ENCODE assay signal across 11 cellular contexts in the genomic region with DNA sequence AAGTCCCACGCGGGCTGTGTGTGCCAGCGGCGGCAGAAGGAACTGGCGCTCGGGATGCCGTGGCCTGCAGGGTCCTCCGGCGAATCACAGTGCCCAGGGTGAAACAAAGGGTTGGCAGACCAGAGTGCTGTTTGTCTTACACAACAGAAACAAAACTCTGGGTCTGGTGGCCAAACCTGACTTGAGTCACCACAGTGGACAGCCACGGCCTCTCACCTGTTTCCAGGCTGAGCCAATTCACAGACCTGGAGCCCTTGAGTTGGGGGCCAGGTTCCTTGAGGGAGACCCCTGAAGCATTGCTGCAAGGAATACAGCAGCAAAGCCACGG. TPM values are rescaled to one million over a fixed set of nuclear protein-coding genes. Genes with fewer than 3 reads are reported as not detected.
A peak's percentile ranks its signal among the peaks of the same experiment; 100 is the strongest.
DNase-seq lines count a peak whose midpoint lies in the region; TF ChIP-seq lines count a peak whose summit lies in the region.
"Had no signal": no experiment of that assay in that cellular context is flagged by ENCODE, and none has a peak within 500 bp of the region (broad histone marks: within the 10 kb centered on the region; RNA-seq: fewer than 3 reads in every experiment).

No MANE protein-coding gene starts in this region.

- POLR2A ChIA-PET in activated CD4-positive, alpha-beta memory T cell treated with anti-CD3 and anti-CD28 coated beads, Interleukin-2, amount 10 ng/mL, durations not matched to agents 7 days and 5 days (lab: Charles Lee) = no interaction called here
- POLR2A ChIA-PET in activated CD4-positive, alpha-beta memory T cell treated with anti-CD3 and anti-CD28 coated beads for 36 hours (lab: Charles Lee) = no interaction called here
- POLR2A ChIA-PET in HEK293T (lab: Yijun Ruan, JAX) = interaction anchor here (1.0 kb wide), 1 partner anchor 46 kb away, joined by 3 read pairs; the partner anchor contains the start of gene BAIAP2

- H3K9ac ChIP-seq in mammary epithelial cell (ENCODE audit: insufficient read depth, low read length) = no peak overlapping the region

- H4K20me1 ChIP-seq in mammary epithelial cell (ENCODE audit: insufficient read depth, low read length) (no peaks in the 10 kb centered on the region), osteoblast (ENCODE audit: insufficient read depth, low read length) (peaks cover 4% of the 10 kb centered on the region)

- H3K4me1 ChIP-seq in mammary epithelial cell (ENCODE audit: insufficient read depth, low read length) = peaks cover 26% of the 10 kb centered on the region
- H3K4me1 ChIP-seq in osteoblast (ENCODE audit: insufficient read depth, low read length) = peaks cover 24% of the 10 kb centered on the region
- peaks cover 31 to 72% (median 69%) of the 10 kb centered on the region in 4 donors for H3K4me1 ChIP-seq in esophagus muscularis mucosa

- H3K36me3 ChIP-seq in mammary epithelial cell (ENCODE audit: insufficient read depth, low read length) (no peaks in the 10 kb centered on the region), osteoblast (ENCODE audit: insufficient read depth, low read length) (no peaks in the 10 kb centered on the region), esophagus muscularis mucosa (peaks cover 0 to 10% (median 5%) of the 10 kb centered on the region in 4 donors)
- H3K36me3 ChIP-seq: adrenal gland had no signal

- H3K4me1 Mint-ChIP-seq in activated CD4-positive, alpha-beta memory T cell treated with anti-CD3 and anti-CD28 coated beads, Interleukin-2, amount 10 ng/mL, durations not matched to agents 7 days and 5 days = peaks cover 26% of the 10 kb centered on the region
- peaks cover 20% of the 10 kb centered on the region for H3K4me1 Mint-ChIP-seq in activated CD4-positive, alpha-beta memory T cell treated with anti-CD3 and anti-CD28 coated beads for 36 hours (ENCODE audit: low read depth)

- CTCF ChIA-PET in activated CD4-positive, alpha-beta memory T cell treated with anti-CD3 and anti-CD28 coated beads, Interleukin-2, amount 10 ng/mL, durations not matched to agents 7 days and 5 days (lab: Charles Lee) = interaction anchor here (0.9 to 2.4 kb wide), 5 partner anchors 28 to 426 kb away, joined by 3 to 15 read pairs (median 4); no protein-coding TSS in a partner anchor
- CTCF ChIA-PET in activated CD4-positive, alpha-beta memory T cell treated with anti-CD3 and anti-CD28 coated beads for 36 hours (lab: Charles Lee) = interaction anchor here (0.7 to 1.9 kb wide), 5 partner anchors 29 to 562 kb away, joined by 3 to 9 read pairs (median 6); no protein-coding TSS in a partner anchor
- CTCF ChIA-PET in mammary epithelial cell (lab: Charles Lee; ENCODE audit: low non-redundant PET) (no interaction called here), HEK293T (lab: Yijun Ruan, JAX) (interaction anchor here (1.0 to 1.2 kb wide), 2 partner anchors 34 to 96 kb away, joined by 3 read pairs; no protein-coding TSS in a partner anchor)

- peaks cover 4% of the 10 kb centered on the region for H3K36me3 Mint-ChIP-seq in activated CD4-positive, alpha-beta memory T cell treated with anti-CD3 and anti-CD28 coated beads, Interleukin-2, amount 10 ng/mL, durations not matched to agents 7 days and 5 days (ENCODE audit: low read depth)
- H3K36me3 Mint-ChIP-seq in activated CD4-positive, alpha-beta memory T cell treated with anti-CD3 and anti-CD28 coated beads for 36 hours = no peaks in the 10 kb centered on the region

- H3K4me3 ChIP-seq in mammary epithelial cell (replicated peaks in 1 of 3; ENCODE audit: insufficient read depth in 1 of 3, low read depth in 2 of 3, low read length in 3 of 3) (no peak overlapping the region), osteoblast (ENCODE audit: insufficient read depth, low read length) (no peak overlapping the region), esophagus muscularis mucosa (peak overlapping the region in 1 of 4 donors; percentile 29)

- in situ Hi-C loops in mammary epithelial cell (cut with MboI; ENCODE audit: low sequenced_read_pairs in 2 of 2) = loop anchor here in 1 of 2 donors (25.0 kb wide), 1 partner anchor 577 kb away; the partner anchor contains the start of gene ENDOV

- H3K27me3 Mint-ChIP-seq in activated CD4-positive, alpha-beta memory T cell treated with anti-CD3 and anti-CD28 coated beads, Interleukin-2, amount 10 ng/mL, durations not matched to agents 7 days and 5 days = peaks cover 5% of the 10 kb centered on the region
- no peaks in the 10 kb centered on the region for H3K27me3 Mint-ChIP-seq in activated CD4-positive, alpha-beta memory T cell treated with anti-CD3 and anti-CD28 coated beads for 36 hours

- H3K4me3 Mint-ChIP-seq in activated CD4-positive, alpha-beta memory T cell treated with anti-CD3 and anti-CD28 coated beads, Interleukin-2, amount 10 ng/mL, durations not matched to agents 7 days and 5 days = peak overlapping the region; percentile 72
- H3K4me3 Mint-ChIP-seq in activated CD4-positive, alpha-beta memory T cell treated with anti-CD3 and anti-CD28 coated beads for 36 hours = no peak overlapping the region

- H2AFZ ChIP-seq in mammary epithelial cell (ENCODE audit: low read depth, low read length) = peak overlapping the region; percentile 83
- H2AFZ ChIP-seq in osteoblast (ENCODE audit: low read length) = no peak overlapping the region

- H3K9me3 Mint-ChIP-seq in activated CD4-positive, alpha-beta memory T cell treated with anti-CD3 and anti-CD28 coated beads, Interleukin-2, amount 10 ng/mL, durations not matched to agents 7 days and 5 days = no peaks in the 10 kb centered on the region
- H3K9me3 Mint-ChIP-seq in activated CD4-positive, alpha-beta memory T cell treated with anti-CD3 and anti-CD28 coated beads for 36 hours = no peaks in the 10 kb centered on the region

- no peak overlapping the region for H3K27ac ChIP-seq in mammary epithelial cell (ENCODE audit: insufficient read depth, low read depth, low read length)
- no peak overlapping the region for H3K27ac ChIP-seq in osteoblast (ENCODE audit: low read depth, low read length)
- no peak overlapping the region for H3K27ac ChIP-seq in esophagus muscularis mucosa (replicated peaks in 1 of 4)
- H3K27ac ChIP-seq: adrenal gland had no signal

- TF ChIP-seq POLR2A in esophagus muscularis mucosa (IDR thresholded peaks at IDR 0.05; ENCODE audit: low read depth) = no peak

- dilution Hi-C loops in mammary epithelial cell (cut with HindIII; ENCODE audit: low sequenced_read_pairs) = no loop called here

- TF ChIP-seq EP300 in esophagus muscularis mucosa (IDR thresholded peaks at IDR 0.05) = no peak

- no peak overlapping the region for H3K27ac Mint-ChIP-seq in activated CD4-positive, alpha-beta memory T cell treated with anti-CD3 and anti-CD28 coated beads, Interleukin-2, amount 10 ng/mL, durations not matched to agents 7 days and 5 days
- no peak overlapping the region for H3K27ac Mint-ChIP-seq in activated CD4-positive, alpha-beta memory T cell treated with anti-CD3 and anti-CD28 coated beads for 36 hours

- DNase-seq in activated CD4-positive, alpha-beta memory T cell treated with anti-CD3 and anti-CD28 coated beads, Interleukin-2, amount 10 ng/mL, durations not matched to agents 7 days and 5 days = no peak
- DNase-seq in activated CD4-positive, alpha-beta memory T cell treated with anti-CD3 and anti-CD28 coated beads for 36 hours = no peak
- DNase-seq in MV-4-11 (lab: John Stamatoyannopoulos, UW) (peak; percentile 43), mammary epithelial cell (no peak), osteoblast (ENCODE audit: insufficient read length, low spot score, missing footprints) (peak; percentile 81), esophagus muscularis mucosa (ENCODE audit: extremely low spot score) (no peak), HEK293T (ENCODE audit: extremely low spot score) (no peak), glomerular visceral epithelial cell (ENCODE audit: extremely low spot score) (no peak)
- DNase-seq: NCI-H1048, SIG-M5 had no signal

- 38% methylated on average over 11 of the region's 11 CpGs for WGBS in mammary epithelial cell (ENCODE audit: low coverage, missing lambda C conversion rate)
- WGBS in esophagus muscularis mucosa = 66% methylated on average over 11 of the region's 11 CpGs

- intact Hi-C loops in activated CD4-positive, alpha-beta memory T cell treated with anti-CD3 and anti-CD28 coated beads for 36 hours (cut with micrococcal nuclease) = no loop called here
- intact Hi-C loops in mammary epithelial cell (cut with micrococcal nuclease) (loop anchor here (1.0 to 2.0 kb wide), 4 partner anchors 108 to 251 kb away; no protein-coding TSS in a partner anchor), esophagus muscularis mucosa (cut with DNase I) (loop anchor here (10.0 kb wide), 1 partner anchor 415 kb away; no protein-coding TSS in a partner anchor)

- TF ChIP-seq CTCF in mammary epithelial cell (conservative IDR thresholded peaks at IDR 0.05 in 1 of 2, IDR thresholded peaks at IDR 0.05 in 1 of 2; ENCODE audit: extremely low read depth in 1 of 2, insufficient read depth in 1 of 2, low read depth in 1 of 2, low read length in 2 of 2) = no peak
- TF ChIP-seq CTCF in osteoblast (IDR thresholded peaks at IDR 0.05; ENCODE audit: extremely low read depth, low read depth, low read length) = no peak
- TF ChIP-seq CTCF in esophagus muscularis mucosa (IDR thresholded peaks at IDR 0.05) = no peak

- peaks cover 21% of the 10 kb centered on the region for H3K79me2 ChIP-seq in mammary epithelial cell (ENCODE audit: insufficient read depth, low read length)
- peaks cover 28% of the 10 kb centered on the region for H3K79me2 ChIP-seq in osteoblast (ENCODE audit: insufficient read depth, low read length)

- H3K4me2 ChIP-seq in mammary epithelial cell (ENCODE audit: insufficient read depth, low read depth, low read length) (peak overlapping the region; percentile 61), osteoblast (ENCODE audit: insufficient read depth, low read length) (no peak overlapping the region)

- no peaks in the 10 kb centered on the region for H3K27me3 ChIP-seq in mammary epithelial cell (ENCODE audit: insufficient read depth, low read length)
- H3K27me3 ChIP-seq in osteoblast (ENCODE audit: insufficient read depth, low read length) = no peaks in the 10 kb centered on the region
- no peaks in the 10 kb centered on the region for H3K27me3 ChIP-seq in esophagus muscularis mucosa
- H3K27me3 ChIP-seq: adrenal gland had no signal

- H3K9me3 ChIP-seq in mammary epithelial cell (replicated peaks; ENCODE audit: insufficient read depth, low read length) = no peaks in the 10 kb centered on the region
- H3K9me3 ChIP-seq in osteoblast (ENCODE audit: low read depth, low read length) = no peaks in the 10 kb centered on the region
- H3K9me3 ChIP-seq in esophagus muscularis mucosa = no peaks in the 10 kb centered on the region
- H3K9me3 ChIP-seq: adrenal gland had no signal

- no TSS peak for BruUV-seq in mammary epithelial cell (replicated peaks; lab: Mats Ljungman, UMichigan)

RNA-seq across cellular contexts. Expression of gene CHMP6, which starts 2.1 kb away (rescaled TPM):
- 10 to 100 TPM; 30.3 to 31.6 TPM for total RNA-seq in activated CD4-positive, alpha-beta memory T cell treated with anti-CD3 and anti-CD28 coated beads, Interleukin-2, amount 10 ng/mL, durations not matched to agents 7 days and 5 days
- 10 to 100 TPM; 17.1 to 17.3 TPM for total RNA-seq in activated CD4-positive, alpha-beta memory T cell treated with anti-CD3 and anti-CD28 coated beads for 36 hours
- total RNA-seq in mammary epithelial cell (10 to 100 TPM; 12.0 to 28.1 TPM), osteoblast (21.4 and 21.8 TPM in 2 replicates), esophagus muscularis mucosa (10 to 100 TPM; 17.6 to 29.2 (median 25.8) TPM)
- polyA plus RNA-seq in mammary epithelial cell = 22.9 TPM
- polyA minus RNA-seq in mammary epithelial cell = 33.4 TPM

RNA-seq across cellular contexts. Expression of gene BAIAP2, which starts 45.4 kb away (rescaled TPM):
- 1 to 10 TPM; 1.5 to 2.4 TPM for total RNA-seq in activated CD4-positive, alpha-beta memory T cell treated with anti-CD3 and anti-CD28 coated beads, Interleukin-2, amount 10 ng/mL, durations not matched to agents 7 days and 5 days
- 1 to 10 TPM; 3.3 to 3.6 TPM for total RNA-seq in activated CD4-positive, alpha-beta memory T cell treated with anti-CD3 and anti-CD28 coated beads for 36 hours
- total RNA-seq in mammary epithelial cell = 100 to 1,000 TPM in 1 of 2 donors, 10 to 100 TPM in 1; 30.8 to 114 TPM
- polyA plus RNA-seq in mammary epithelial cell = 40.7 TPM
- 24.5 TPM for polyA minus RNA-seq in mammary epithelial cell
- total RNA-seq in osteoblast = 15.6 and 19.4 TPM in 2 replicates
- total RNA-seq in esophagus muscularis mucosa = 10 to 100 TPM; 31.1 to 54.5 (median 36.7) TPM

Comparison
In these comparisons a context has a peak if more than half of its experiments do, and no peak if none do; other contexts are left out.
1. DNase-seq: peak in MV-4-11 (single experiment) and osteoblast (single experiment); none in activated CD4-positive, alpha-beta memory T cell treated with anti-CD3 and anti-CD28 coated beads, Interleukin-2, amount 10 ng/mL, durations not matched to agents 7 days and 5 days (single experiment), activated CD4-positive, alpha-beta memory T cell treated with anti-CD3 and anti-CD28 coated beads for 36 hours (single experiment), mammary epithelial cell (single experiment), esophagus muscularis mucosa (single experiment), HEK293T (single experiment) and glomerular visceral epithelial cell (single experiment).